In genomic region chr15:33864360-33865075, GRCh38 we compare ENCODE assay signal across 18 cellular contexts.
"Had no signal": no experiment of that assay in that cellular context is flagged by ENCODE, and none has a peak within 500 bp of the region (broad histone marks: within the 10 kb centered on the region; RNA-seq: fewer than 3 reads in every experiment).

No MANE protein-coding gene starts in this region.

- H3K27ac ChIP-seq: colonic mucosa, gastrocnemius medialis, left lung, lower lobe of right lung, neutrophil, psoas muscle, right atrium auricular region, thoracic aorta, transverse colon had no signal

- ATAC-seq: gastrocnemius medialis, lower lobe of right lung, psoas muscle had no signal

- DNase-seq: cerebellar nuclear complex; colonic mucosa; dermis blood vessel endothelial cell; gastrocnemius medialis; left lung; lower lobe of right lung; midbrain; naive B cell; psoas muscle; small intestine; stimulated activated CD4-positive, alpha-beta T cell treated with anti-CD3 and anti-CD28 coated beads, Interleukin-12 subunit alpha, Interleukin-12 subunit beta, amount 100 ng/mL, for 4 hours; stimulated activated naive CD4-positive, alpha-beta T cell; stomach; substantia nigra; transverse colon had no signal

- H3K4me1 ChIP-seq: colonic mucosa, gastrocnemius medialis, lower lobe of right lung, psoas muscle, right atrium auricular region, transverse colon had no signal

- H3K36me3 ChIP-seq: colonic mucosa, neutrophil, right atrium auricular region had no signal

- H3K4me3 ChIP-seq: colonic mucosa, gastrocnemius medialis, left lung, lower lobe of right lung, psoas muscle, right atrium auricular region, stomach, thoracic aorta, transverse colon had no signal

- H3K9me3 ChIP-seq: colonic mucosa, gastrocnemius medialis, left lung, lower lobe of right lung, neutrophil, psoas muscle, right atrium auricular region, stomach, thoracic aorta, transverse colon had no signal
